Comparison of ENCODE assay signal across 17 cellular contexts in the genomic region with DNA sequence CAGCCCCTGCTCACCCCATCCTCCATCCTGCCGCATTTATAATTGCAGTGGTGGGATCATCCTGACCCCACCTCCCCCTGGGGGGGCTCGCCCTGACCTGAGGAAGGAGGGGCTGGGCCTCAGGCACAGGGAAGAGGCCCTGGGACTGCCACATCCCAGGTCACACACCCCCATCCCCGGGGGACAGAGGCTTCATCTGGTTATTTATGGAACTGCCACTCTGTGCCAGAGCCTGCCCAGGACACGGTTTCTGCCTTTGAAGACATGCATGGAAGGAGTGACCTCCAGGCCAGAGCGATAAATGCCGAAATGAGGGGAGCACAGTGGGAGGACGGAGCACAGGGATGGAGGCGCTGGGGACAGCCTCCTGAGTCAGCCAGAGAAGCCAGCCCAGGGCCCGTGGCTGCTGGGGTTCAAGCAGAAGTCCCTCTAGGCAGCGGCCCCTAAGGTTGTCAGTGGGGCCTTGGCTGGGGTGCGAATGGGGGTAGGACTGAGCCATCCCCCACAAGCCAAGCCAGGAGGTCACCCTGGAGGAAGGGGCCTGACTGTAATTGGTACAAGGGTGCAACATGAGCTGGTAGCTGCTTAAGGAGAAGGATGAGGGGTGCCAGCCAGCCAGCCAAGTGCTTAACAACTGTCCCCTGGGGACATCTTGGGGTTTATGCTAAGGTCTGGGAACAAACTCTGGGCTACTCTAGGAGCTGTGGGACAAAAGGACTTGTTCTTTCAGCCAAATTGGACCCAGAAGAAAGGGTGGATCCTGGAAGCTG. TPM values are rescaled to one million over a fixed set of nuclear protein-coding genes. Genes with fewer than 3 reads are reported as not detected.
DNase-seq lines count a peak whose midpoint lies in the region; ATAC-seq, FAIRE-seq and TF ChIP-seq lines count a peak whose summit lies in the region.
"Had no signal": no experiment of that assay in that cellular context is flagged by ENCODE, and none has a peak within 500 bp of the region (broad histone marks: within the 10 kb centered on the region; RNA-seq: fewer than 3 reads in every experiment).

No MANE protein-coding gene starts in this region.

- H3K36me3 ChIP-seq in colonic mucosa (no peaks in the 10 kb centered on the region), HepG2 (replicated peaks in 1 of 2; ENCODE audit: control insufficient read depth in 1 of 2, insufficient read depth in 2 of 2, low read length in 2 of 2) (no peaks in the 10 kb centered on the region), skeletal muscle tissue (ENCODE audit: control insufficient read depth in 3 of 3, insufficient read depth in 3 of 3, low read length in 3 of 3) (no peaks in the 10 kb centered on the region), MM.1S (replicated peaks; ENCODE audit: insufficient read depth, low read length) (no peaks in the 10 kb centered on the region)
- H3K36me3 ChIP-seq: prostate gland had no signal

- H3K9me2 ChIP-seq in MM.1S (replicated peaks; ENCODE audit: insufficient read depth, low read length): no peaks in the 10 kb centered on the region

- no peak overlapping the region for H3K4me2 ChIP-seq in HepG2 (ENCODE audit: low read depth, low read length)
- H3K4me2 ChIP-seq in MM.1S (ENCODE audit: low read depth, low read length): no peak overlapping the region
- H3K4me2 ChIP-seq: KMS-11 had no signal

- TF ChIP-seq EP300 in HepG2 (IDR thresholded peaks at IDR 0.05; ENCODE audit: low read depth in 2 of 2, low read length in 2 of 2) (no peak), HepG2 (CRISPR knock-in tag; IDR thresholded peaks at IDR 0.05; ENCODE audit: borderline replicate concordance) (no peak)

- no peaks in the 10 kb centered on the region for H3F3A ChIP-seq in MM.1S (ENCODE audit: insufficient read depth, low read length)

- H3K9ac ChIP-seq in colonic mucosa (ENCODE audit: low read depth in 2 of 2, low read length in 2 of 2) (no peak overlapping the region), HepG2 (ENCODE audit: insufficient read depth, low read depth, low read length) (no peak overlapping the region), skeletal muscle tissue (ENCODE audit: low read depth in 1 of 3, low read length in 3 of 3) (peak overlapping the region in 2 of 3 donors; percentile 3 to 33), MM.1S (ENCODE audit: low read length) (no peak overlapping the region)
- H3K9ac ChIP-seq: KMS-11 had no signal

- no peak overlapping the region for H2AFZ ChIP-seq in HepG2 (ENCODE audit: low read length)
- no peak overlapping the region for H2AFZ ChIP-seq in MM.1S (ENCODE audit: low read length)

- DNase-seq in HK-2 (ENCODE audit: unreplicated experiment) (peak; percentile 20), colonic mucosa (no peak), HepG2 (ENCODE audit: low spot score) (no peak), EL (no peak), MM.1S (no peak), AG20443 (ENCODE audit: low spot score) (no peak), NCI-H82 (lab: John Stamatoyannopoulos, UW) (no peak)
- DNase-seq: NCI-H2081; stimulated activated CD4-positive, alpha-beta T cell treated with anti-CD3 and anti-CD28 coated beads, Interleukin-4, amount 100 ng/mL, for 24 hours had no signal

- TF ChIP-seq POLR2A in HepG2 (IDR thresholded peaks at IDR 0.05; ENCODE audit: insufficient read depth in 1 of 2, low read depth in 2 of 2, low read length in 2 of 2): no peak

- no peaks in the 10 kb centered on the region for H3K4me1 ChIP-seq in colonic mucosa
- no peaks in the 10 kb centered on the region for H3K4me1 ChIP-seq in HepG2 (ENCODE audit: insufficient read depth, low read length)
- H3K4me1 ChIP-seq in skeletal muscle tissue (ENCODE audit: control insufficient read depth in 3 of 3, insufficient read depth in 3 of 3, low read length in 3 of 3): peaks cover 33 to 44% (median 44%) of the 10 kb centered on the region in 3 donors
- H3K4me1 ChIP-seq in MM.1S (ENCODE audit: low read length): no peaks in the 10 kb centered on the region
- H3K4me1 ChIP-seq: prostate gland had no signal

- no peak for TF ChIP-seq RAD21 in HepG2 (CRISPR knock-in tag; IDR thresholded peaks at IDR 0.05)

- FAIRE-seq in HepG2 (lab: Jason Lieb, UNC): no peak
- FAIRE-seq: colon, GM12878 had no signal

- CTCF ChIA-PET in HepG2 (lab: Yijun Ruan, JAX; ENCODE audit: low intra/inter-chr PET ratio, low total read pairs): no interaction called here

- 41% methylated on average over 10 of the region's 11 CpGs for WGBS in HepG2 (ENCODE audit: low lambda C conversion rate)

- H3K4me3 ChIP-seq in colonic mucosa: no peak overlapping the region
- H3K4me3 ChIP-seq in HepG2 (replicated peaks in 1 of 3; ENCODE audit: insufficient read depth in 1 of 3, low read depth in 2 of 3, low read length in 3 of 3): no peak overlapping the region
- H3K4me3 ChIP-seq in skeletal muscle tissue (ENCODE audit: low read length in 3 of 3): no peak overlapping the region
- H3K4me3 ChIP-seq in MM.1S (ENCODE audit: low read length): no peak overlapping the region
- H3K4me3 ChIP-seq: GM12878, prostate gland had no signal

- intact Hi-C loops in colonic mucosa (cut with DNase I): no loop called here
- intact Hi-C loops in HepG2 (cut with micrococcal nuclease; ENCODE audit: unreplicated experiment): no loop called here

- no peak for ATAC-seq in HepG2
- ATAC-seq: activated CD4-positive, CD25-positive, alpha-beta regulatory T cell treated with anti-CD3 and anti-CD28 coated beads, Interleukin-2, amount 50 U/mL, for 24 hours; GM12878; stimulated activated memory B cell treated with anti-CD40 and anti-IgM and Interleukin-4, amounts not matched to agents 10 μg/mL and 1 μg/mL and 100 μg/mL, for 72 hours had no signal

- in situ Hi-C loops in HepG2 (cut with HindIII; ENCODE audit: extremely low pct_ligation_motif_present, low pct_unique_long_range_greater_than_20kb): no loop called here

- no TSS peak for BruUV-seq in HepG2 (replicated peaks; lab: Mats Ljungman, UMichigan)

- H4K20me1 ChIP-seq in HepG2 (ENCODE audit: insufficient read depth, low read length): no peaks in the 10 kb centered on the region
- H4K20me1 ChIP-seq in MM.1S (ENCODE audit: insufficient read depth, low read length): 0 out of 2 replicates have a peak, but pooled peaks cover 2% of the 10 kb centered on the region

- H3K9me3 ChIP-seq in colonic mucosa (no peaks in the 10 kb centered on the region), HepG2 (ENCODE audit: low read length) (no peaks in the 10 kb centered on the region), skeletal muscle tissue (ENCODE audit: control insufficient read depth in 3 of 3, low read length in 3 of 3) (no peaks in the 10 kb centered on the region), MM.1S (replicated peaks; ENCODE audit: insufficient read depth, low read length) (no peaks in the 10 kb centered on the region)
- H3K9me3 ChIP-seq: prostate gland had no signal

- TF ChIP-seq CTCF in colonic mucosa (IDR thresholded peaks at IDR 0.05) (no peak), HepG2 (CRISPR knock-in tag; IDR thresholded peaks at IDR 0.05) (no peak), MM.1S (IDR thresholded peaks at IDR 0.05; ENCODE audit: low read length) (no peak)

- H3K27me3 ChIP-seq in colonic mucosa (no peaks in the 10 kb centered on the region), HepG2 (ENCODE audit: control insufficient read depth in 1 of 2, insufficient read depth in 2 of 2, low read length in 2 of 2) (peaks cover 14 to 74% of the 10 kb centered on the region in 2 experiments; a peak in 4 of 5 replicates), skeletal muscle tissue (ENCODE audit: control insufficient read depth in 3 of 3, insufficient read depth in 3 of 3, low read length in 3 of 3) (peaks cover 0 to 2% (median 0%) of the 10 kb centered on the region in 3 donors), MM.1S (replicated peaks; ENCODE audit: insufficient read depth, low read length) (peaks cover 98% of the 10 kb centered on the region)

- H3K27ac ChIP-seq in colonic mucosa (peak overlapping the region; percentile 32), HepG2 (ENCODE audit: extremely low read length, insufficient read depth, low read length) (no peak overlapping the region), skeletal muscle tissue (ENCODE audit: low read depth, low read length) (peak overlapping the region; percentile 74), MM.1S (ENCODE audit: low read length) (no peak overlapping the region)
- H3K27ac ChIP-seq: KMS-11, prostate gland had no signal

- POLR2A ChIA-PET in HepG2 (lab: Yijun Ruan, JAX): no interaction called here

- no peaks in the 10 kb centered on the region for H3K79me2 ChIP-seq in HepG2 (ENCODE audit: insufficient read depth, low read length)
- no peaks in the 10 kb centered on the region for H3K79me2 ChIP-seq in MM.1S (ENCODE audit: low read length)

TF ChIP-seq in HepG2, 621 proteins besides CTCF, POLR2A, EP300 and RAD21:
- TF ChIP-seq ZNF263 (CRISPR knock-in tag; IDR thresholded peaks at IDR 0.05) (0 out of 2 replicates have a peak, but pooled peaks have one; percentile 33), KMT2B (CRISPR knock-in tag; IDR thresholded peaks at IDR 0.05) (no peak)

RNA-seq across cellular contexts. Expression of a gene that starts 51.4 kb away (rescaled TPM):
- total RNA-seq in colonic mucosa: 1 to 10 TPM in 1 of 2 donors, under 1 TPM in 1; 0.27 to 6.6 TPM
- not detected in 2 replicates for total RNA-seq in HepG2 (2016; rRNA removed; fragmentation: Illumina TruSeq; extraction: Trizol)
- total RNA-seq in HepG2 (2016; cell fraction: cytosol; rRNA removed; fragmentation: Illumina TruSeq; extraction: Trizol; ENCODE audit: low read depth): not detected in 2 replicates
- not detected in 2 replicates for total RNA-seq in HepG2 (2016; cell fraction: insoluble cytoplasmic fraction; rRNA removed; fragmentation: Illumina TruSeq; extraction: Trizol)
- not detected in 2 replicates for total RNA-seq in HepG2 (2016; cell fraction: membrane; rRNA removed; fragmentation: Illumina TruSeq; extraction: Trizol)
- total RNA-seq in HepG2 (2016; cell fraction: nucleus; rRNA removed; fragmentation: Illumina TruSeq; extraction: Trizol): not detected in 2 replicates
- polyA plus RNA-seq in HepG2 (2011; rRNA removed): not detected in 2 replicates
- not detected in 2 replicates for polyA plus RNA-seq in HepG2 (2011; cell fraction: cytosol; rRNA removed)
- not detected in 2 replicates for polyA plus RNA-seq in HepG2 (2011; cell fraction: nucleus; rRNA removed)
- not detected in 2 replicates for polyA plus RNA-seq in HepG2 (2012)
- not detected in 2 replicates for polyA plus RNA-seq in HepG2 (2016; cell fraction: cytosol; fragmentation: Illumina TruSeq; extraction: Trizol; ENCODE audit: low read depth)
- not detected in 2 replicates for polyA plus RNA-seq in HepG2 (2016; cell fraction: insoluble cytoplasmic fraction; fragmentation: Illumina TruSeq; extraction: Trizol; ENCODE audit: low read depth)
- not detected in 2 replicates for polyA plus RNA-seq in HepG2 (2016; cell fraction: membrane; fragmentation: Illumina TruSeq; extraction: Trizol; ENCODE audit: low read depth)
- not detected in 2 replicates for polyA plus RNA-seq in HepG2 (2016; cell fraction: nucleus; fragmentation: Illumina TruSeq; extraction: Trizol; ENCODE audit: insufficient read depth, low read depth)
- 0.04 and 16.2 TPM in 2 replicates for polyA minus RNA-seq in HepG2 (2011; rRNA and poly(A)+ RNA removed; ENCODE audit: low replicate concordance)
- 0.09 TPM in 1 of 2 replicates, not detected in the other for polyA minus RNA-seq in HepG2 (2011; cell fraction: cytosol; rRNA and poly(A)+ RNA removed)
- not detected in 2 replicates for polyA minus RNA-seq in HepG2 (2011; cell fraction: nucleus; rRNA and poly(A)+ RNA removed)
- total RNA-seq in skeletal muscle tissue: 7.3 TPM
- total RNA-seq: GM12878; T-helper 1 cell treated with Interleukin-12 subunit alpha and Interleukin-12 subunit beta and Interleukin-4 antibody, amounts not matched to agents 30 ng/mL and 1 ng/mL, for 36 hours had no signal
- polyA plus RNA-seq: GM12878 had no signal

Comparison
In these comparisons a context has a peak if more than half of its experiments do, and no peak if none do; other contexts are left out.
1. H3K27ac ChIP-seq: peak in colonic mucosa (single experiment) and skeletal muscle tissue (single experiment); none in HepG2 (single experiment) and MM.1S (single experiment).
2. H3K9ac ChIP-seq: peak in skeletal muscle tissue (2 of 3); none in colonic mucosa (0 of 2), HepG2 (single experiment) and MM.1S (single experiment).